Comparison of ENCODE assay signal across 8 cellular contexts in genomic region chr1:159188375-159188788, GRCh38. TPM values are rescaled to one million over a fixed set of nuclear protein-coding genes. Genes with fewer than 3 reads are reported as not detected.
DNase-seq lines count a peak whose midpoint lies in the region; ATAC-seq and TF ChIP-seq lines count a peak whose summit lies in the region.

No MANE protein-coding gene starts in this region.

- no peak for TF ChIP-seq POLR2A in stomach (IDR thresholded peaks at IDR 0.05)

- H3K27ac ChIP-seq in brain microvascular endothelial cell = no peak overlapping the region
- H3K27ac ChIP-seq in stomach = peak overlapping the region in 1 of 5 donors; percentile 57

- in situ Hi-C loops in brain microvascular endothelial cell (cut with HindIII; ENCODE audit: low pct_ligation_motif_present, low sequenced_read_pairs) = no loop called here

- H3K27me3 ChIP-seq in brain microvascular endothelial cell (replicated peaks) (peaks cover 6% of the 10 kb centered on the region), stomach (peaks cover 0 to 77% (median 19%) of the 10 kb centered on the region in 3 donors)

- TF ChIP-seq EP300 in stomach (IDR thresholded peaks at IDR 0.05) = no peak

- H3K4me1 ChIP-seq in stomach = peaks cover 0 to 18% (median 8%) of the 10 kb centered on the region in 4 donors

- WGBS in stomach, 5 donors = 1 to 3% (median 2%) methylated on average over 24 of the region's 24 CpGs

- DNase-seq in DMS79 treated with DMSO at 0.1 percent for 48 hours (lab: John Stamatoyannopoulos, UW) = peak; percentile 67
- DNase-seq in HPDE6-E6E7 (ENCODE audit: extremely low spot score) = peak; percentile 22
- peak; percentile 11 for DNase-seq in brain microvascular endothelial cell
- DNase-seq in kidney tubule cell (ENCODE audit: low spot score) = peak; percentile 49
- DNase-seq in stomach = peak; percentile 32
- no peak for DNase-seq in effector CD8-positive, alpha-beta T cell (lab: John Stamatoyannopoulos, UW)
- no peak for DNase-seq in NCI-H345 treated with DMSO at 0.1 percent for 48 hours (lab: John Stamatoyannopoulos, UW; ENCODE audit: unreplicated experiment)

- ATAC-seq in GM19455 (IDR thresholded peaks at IDR 0.05; ENCODE audit: unreplicated experiment) = peak; percentile 80

- no peak for TF ChIP-seq CTCF in brain microvascular endothelial cell (IDR thresholded peaks at IDR 0.05; ENCODE audit: low read depth, low read length, missing control alignments)
- no peak for TF ChIP-seq CTCF in stomach (IDR thresholded peaks at IDR 0.05)

- H3K4me3 ChIP-seq in brain microvascular endothelial cell (ENCODE audit: low read depth, low read length) = no peak overlapping the region
- H3K4me3 ChIP-seq in stomach = peak overlapping the region; percentile 23 to 36 (median 30)

- H3K36me3 ChIP-seq in brain microvascular endothelial cell (replicated peaks) (no peaks in the 10 kb centered on the region), stomach (no peaks in the 10 kb centered on the region)

- intact Hi-C loops in stomach (cut with DNase I; ENCODE audit: low total_unique reads) = no loop called here

- no peaks in the 10 kb centered on the region for H3K9me3 ChIP-seq in stomach

RNA-seq across cellular contexts. Expression of gene ACKR1, which starts 16.3 kb away (rescaled TPM):
- 10 to 100 TPM in 3 of 5 donors, 1 to 10 TPM in 2; 4.3 to 23.2 (median 10.5) TPM for total RNA-seq in stomach
- polyA plus RNA-seq in stomach = 10 to 100 TPM in 2 of 3 donors, 1 to 10 TPM in 1; 6.8 to 41.3 (median 14.4) TPM

RNA-seq across cellular contexts. Expression of gene CADM3, which starts 17.0 kb away (rescaled TPM):
- total RNA-seq in stomach = 10 to 100 TPM in 1 of 5 donors, 1 to 10 TPM in 4; 3.2 to 10.3 (median 7.8) TPM
- 1 to 10 TPM; 1.8 to 4.1 (median 2.9) TPM for polyA plus RNA-seq in stomach

Comparison
In these comparisons a context has a peak if more than half of its experiments do, and no peak if none do; other contexts are left out.
1. DNase-seq: peak in DMS79 treated with DMSO at 0.1 percent for 48 hours (single experiment), HPDE6-E6E7 (single experiment), brain microvascular endothelial cell (single experiment), kidney tubule cell (single experiment) and stomach (single experiment); none in effector CD8-positive, alpha-beta T cell (single experiment) and NCI-H345 treated with DMSO at 0.1 percent for 48 hours (single experiment).